Comparison of ENCODE assay signal across 6 cellular contexts in the genomic region with DNA sequence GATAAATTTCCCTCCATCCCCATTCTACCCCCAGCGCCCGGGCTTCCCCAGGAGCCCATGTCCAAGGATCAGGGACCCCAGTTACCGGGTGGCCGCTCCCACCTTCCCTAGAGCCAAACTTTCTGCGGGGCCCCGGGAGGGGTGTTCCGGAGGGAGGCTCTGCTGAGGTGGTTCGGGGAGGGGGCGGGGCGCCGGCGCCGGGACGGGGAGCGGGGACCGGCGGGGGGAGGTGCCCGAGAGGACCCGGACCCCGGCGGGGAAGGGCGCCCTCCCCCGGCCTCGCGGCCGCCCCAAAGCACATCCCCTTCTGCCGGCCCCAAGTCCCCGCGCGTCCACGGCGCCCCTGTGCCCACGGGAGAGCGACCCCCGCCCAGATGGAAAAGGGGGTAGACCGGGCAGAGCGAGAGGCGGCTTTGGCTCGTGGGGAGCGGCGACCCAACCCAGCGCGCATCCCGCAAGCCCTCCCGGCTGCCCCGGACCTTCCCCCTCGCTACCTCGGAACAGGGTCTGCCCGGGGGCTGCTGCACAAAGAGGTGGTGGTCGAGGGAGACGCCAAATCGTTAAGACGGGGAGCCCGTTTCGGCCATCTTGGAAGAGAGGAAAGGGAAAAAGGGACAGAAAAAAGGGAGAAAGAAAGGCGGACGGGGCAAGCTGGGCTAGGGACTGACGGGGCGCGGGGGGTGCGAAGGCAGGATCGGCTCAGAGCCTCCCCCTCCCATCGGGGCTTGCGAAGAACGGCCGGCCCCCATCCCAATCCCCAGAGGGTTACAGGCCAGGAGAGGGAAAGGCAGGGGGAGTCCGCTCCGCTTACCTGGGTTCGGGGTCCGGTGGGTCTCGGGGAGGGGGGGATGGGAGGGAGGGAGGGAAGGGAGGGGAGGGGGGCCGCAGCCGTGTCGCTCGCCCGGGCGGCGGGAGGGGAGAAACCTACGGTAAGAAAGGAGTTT.
DNase-seq lines count a peak whose midpoint lies in the region; ATAC-seq and TF ChIP-seq lines count a peak whose summit lies in the region.

No MANE protein-coding gene starts in this region.

- DNase-seq in GM10248 (ENCODE audit: extremely low spot score) (peak; percentile 76), RWPE2 (ENCODE audit: low spot score) (no peak), SIG-M5 treated with dmso at 0.1 percent for 504 hours (lab: John Stamatoyannopoulos, UW; ENCODE audit: unreplicated experiment) (no peak)
- DNase-seq in activated naive CD4-positive, alpha-beta T cell (lab: John Stamatoyannopoulos, UW): no peak

- H3K4me3 ChIP-seq in RWPE2 (ENCODE audit: severe bottlenecking) (peak overlapping the region; percentile 76), iPS-15b (ENCODE audit: low read depth, low read length) (peak overlapping the region; percentile 80)

- H3K4me1 ChIP-seq in RWPE2 (ENCODE audit: insufficient read depth, poor library complexity, severe bottlenecking) (peaks cover 4% of the 10 kb centered on the region), iPS-15b (ENCODE audit: control insufficient read depth, insufficient read depth, low read length) (peaks cover 23% of the 10 kb centered on the region)

- H3K36me3 ChIP-seq in RWPE2 (ENCODE audit: low read depth) (0 out of 2 replicates have a peak, but pooled peaks cover 5% of the 10 kb centered on the region), iPS-15b (ENCODE audit: control insufficient read depth, insufficient read depth, low read length) (no peaks in the 10 kb centered on the region)

- CTCF ChIA-PET in GM10248 (lab: Yijun Ruan, JAX): interaction anchor here (4.1 kb wide), 1 partner anchor 12 kb away, joined by 37 read pairs; no protein-coding TSS in a partner anchor

- H3K9me3 ChIP-seq in RWPE2 (ENCODE audit: severe bottlenecking) (no peaks in the 10 kb centered on the region), iPS-15b (ENCODE audit: control insufficient read depth, insufficient read depth, low read length) (no peaks in the 10 kb centered on the region)

- H3K27ac ChIP-seq in RWPE2 (ENCODE audit: poor library complexity, severe bottlenecking): peak overlapping the region; percentile 84

- H3K9ac ChIP-seq in iPS-15b (ENCODE audit: low read depth, low read length): peak overlapping the region; percentile 94

- no peak for ATAC-seq in RWPE2 (ENCODE audit: low read depth)
- no peak for ATAC-seq in GM21717 (IDR thresholded peaks at IDR 0.05; ENCODE audit: unreplicated experiment)

- POLR2A ChIA-PET in GM10248 (lab: Yijun Ruan, JAX): no interaction called here

- H3K27me3 ChIP-seq in RWPE2 (ENCODE audit: insufficient read depth, poor library complexity, severe bottlenecking) (no peaks in the 10 kb centered on the region), iPS-15b (ENCODE audit: control insufficient read depth, insufficient read depth, low read length) (peaks cover 14% of the 10 kb centered on the region)

- peak; percentile 28 for TF ChIP-seq CTCF in GM10248 (IDR thresholded peaks at IDR 0.05; ENCODE audit: control extremely low read depth, extremely low read depth, low read depth, missing control alignments)
- TF ChIP-seq CTCF in RWPE2 (IDR thresholded peaks at IDR 0.05; ENCODE audit: poor library complexity, severe bottlenecking): peak; percentile 22
